1 cellular context compared by ENCODE assay signal in the genomic region with DNA sequence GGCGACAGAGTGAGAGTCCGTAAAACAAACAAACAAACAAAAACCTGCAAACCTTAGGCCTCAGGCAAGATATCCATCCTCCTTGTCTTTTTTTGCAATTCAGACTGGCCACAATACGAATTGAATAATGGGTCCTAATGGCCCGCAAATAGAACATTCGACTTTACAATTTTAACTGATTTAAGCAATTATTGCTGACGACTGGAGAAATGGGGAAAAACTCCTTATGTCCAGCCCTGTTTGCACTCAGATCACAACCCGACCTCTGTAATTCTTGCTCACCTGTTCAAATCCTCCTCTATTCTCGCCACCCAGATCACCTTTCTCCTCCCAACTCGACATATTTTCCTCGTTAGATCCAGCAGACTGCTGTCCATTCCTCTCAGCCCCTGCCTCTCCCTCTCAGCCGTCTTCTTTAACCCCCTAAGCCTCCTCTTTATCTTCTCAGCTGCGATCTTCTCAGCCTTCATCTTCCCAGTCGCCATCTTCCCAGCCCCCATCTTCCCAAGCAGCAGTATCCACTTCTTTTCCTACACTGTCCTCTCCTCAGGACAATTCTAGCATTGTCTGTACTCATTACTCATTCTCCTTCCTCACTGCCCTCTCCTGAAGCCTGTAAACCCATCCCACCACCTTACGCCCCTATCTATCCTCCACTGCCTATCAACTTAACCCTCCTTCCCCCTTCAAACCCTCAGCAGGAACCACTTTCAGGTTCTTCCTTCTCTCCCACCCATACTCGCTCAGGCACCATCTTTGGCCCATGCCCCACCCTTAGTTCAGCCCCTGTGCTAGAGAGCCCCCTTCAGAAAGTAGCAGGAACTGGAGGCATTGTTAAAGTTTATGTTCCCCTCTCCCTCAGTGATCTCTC.
A peak's percentile ranks its signal among the peaks of the same experiment; 100 is the strongest.
TF ChIP-seq lines count a peak whose summit lies in the region.

No MANE protein-coding gene starts in this region.

TF ChIP-seq in K562, 482 proteins besides CTCF, POLR2A, EP300 and RAD21 (continued from another document):
- TF ChIP-seq ZNF407 (IDR thresholded peaks at IDR 0.05; ENCODE audit: low read depth) = peak; percentile 59; the same call in 1 of the 2 replicates
- TF ChIP-seq SLC30A9 (CRISPR knock-in tag; IDR thresholded peaks at IDR 0.05) = no peak
- peak; percentile 25 for TF ChIP-seq SOX6 (IDR thresholded peaks at IDR 0.05)
- TF ChIP-seq KDM2B (CRISPR knock-in tag; IDR thresholded peaks at IDR 0.05) = no peak
- 0 out of 2 replicates have a peak, but pooled peaks have one; percentile 26 for TF ChIP-seq TFAP4 (CRISPR knock-in tag; IDR thresholded peaks at IDR 0.05; ENCODE audit: borderline replicate concordance)
- no peak for TF ChIP-seq CHD1 (IDR thresholded peaks at IDR 0.05; ENCODE audit: low read length)
- peak; percentile 63 for TF ChIP-seq TAF9B (IDR thresholded peaks at IDR 0.05; ENCODE audit: partially characterized antibody)
- no peak for TF ChIP-seq ZNF589 (CRISPR knock-in tag; IDR thresholded peaks at IDR 0.05; ENCODE audit: low read depth)
- no peak for TF ChIP-seq NEUROD1 (IDR thresholded peaks at IDR 0.05; ENCODE audit: borderline replicate concordance, low read depth, low read length, partially characterized antibody)
- no peak for TF ChIP-seq SRSF1 (IDR thresholded peaks at IDR 0.05; ENCODE audit: low read depth, low read length)
- peak; percentile 74 for TF ChIP-seq SUPT5H (IDR thresholded peaks at IDR 0.05)
- TF ChIP-seq HCFC1 (IDR thresholded peaks at IDR 0.05; ENCODE audit: low read depth, low read length) = no peak
- TF ChIP-seq ZNF124 (CRISPR knock-in tag; IDR thresholded peaks at IDR 0.05) = no peak
- TF ChIP-seq CEBPG (CRISPR knock-in tag; IDR thresholded peaks at IDR 0.05) = no peak
- TF ChIP-seq CEBPG (tag; conservative IDR thresholded peaks at IDR 0.05 in 1 of 2, IDR thresholded peaks at IDR 0.05 in 1 of 2) = no peak
- peak; percentile 44 to 55; a peak in 3 of 4 replicates for TF ChIP-seq FOXK2 (conservative IDR thresholded peaks at IDR 0.05 in 1 of 2, IDR thresholded peaks at IDR 0.05 in 1 of 2; ENCODE audit: low read depth in 2 of 2)
- TF ChIP-seq PTRF (tag; IDR thresholded peaks at IDR 0.05) = no peak
- TF ChIP-seq MITF (IDR thresholded peaks at IDR 0.05) = no peak
- no peak for TF ChIP-seq DDX20 (tag; IDR thresholded peaks at IDR 0.05; ENCODE audit: low read depth)
- TF ChIP-seq SIN3B (IDR thresholded peaks at IDR 0.05; ENCODE audit: low read depth) = no peak
- no peak for TF ChIP-seq KHSRP (IDR thresholded peaks at IDR 0.05)
- TF ChIP-seq SMARCA4 (IDR thresholded peaks at IDR 0.05) = peak; percentile 64
- peak; percentile 67; the same call in 1 of the 2 replicates for TF ChIP-seq DNMT1 (IDR thresholded peaks at IDR 0.05)
- TF ChIP-seq, protein P1, sequence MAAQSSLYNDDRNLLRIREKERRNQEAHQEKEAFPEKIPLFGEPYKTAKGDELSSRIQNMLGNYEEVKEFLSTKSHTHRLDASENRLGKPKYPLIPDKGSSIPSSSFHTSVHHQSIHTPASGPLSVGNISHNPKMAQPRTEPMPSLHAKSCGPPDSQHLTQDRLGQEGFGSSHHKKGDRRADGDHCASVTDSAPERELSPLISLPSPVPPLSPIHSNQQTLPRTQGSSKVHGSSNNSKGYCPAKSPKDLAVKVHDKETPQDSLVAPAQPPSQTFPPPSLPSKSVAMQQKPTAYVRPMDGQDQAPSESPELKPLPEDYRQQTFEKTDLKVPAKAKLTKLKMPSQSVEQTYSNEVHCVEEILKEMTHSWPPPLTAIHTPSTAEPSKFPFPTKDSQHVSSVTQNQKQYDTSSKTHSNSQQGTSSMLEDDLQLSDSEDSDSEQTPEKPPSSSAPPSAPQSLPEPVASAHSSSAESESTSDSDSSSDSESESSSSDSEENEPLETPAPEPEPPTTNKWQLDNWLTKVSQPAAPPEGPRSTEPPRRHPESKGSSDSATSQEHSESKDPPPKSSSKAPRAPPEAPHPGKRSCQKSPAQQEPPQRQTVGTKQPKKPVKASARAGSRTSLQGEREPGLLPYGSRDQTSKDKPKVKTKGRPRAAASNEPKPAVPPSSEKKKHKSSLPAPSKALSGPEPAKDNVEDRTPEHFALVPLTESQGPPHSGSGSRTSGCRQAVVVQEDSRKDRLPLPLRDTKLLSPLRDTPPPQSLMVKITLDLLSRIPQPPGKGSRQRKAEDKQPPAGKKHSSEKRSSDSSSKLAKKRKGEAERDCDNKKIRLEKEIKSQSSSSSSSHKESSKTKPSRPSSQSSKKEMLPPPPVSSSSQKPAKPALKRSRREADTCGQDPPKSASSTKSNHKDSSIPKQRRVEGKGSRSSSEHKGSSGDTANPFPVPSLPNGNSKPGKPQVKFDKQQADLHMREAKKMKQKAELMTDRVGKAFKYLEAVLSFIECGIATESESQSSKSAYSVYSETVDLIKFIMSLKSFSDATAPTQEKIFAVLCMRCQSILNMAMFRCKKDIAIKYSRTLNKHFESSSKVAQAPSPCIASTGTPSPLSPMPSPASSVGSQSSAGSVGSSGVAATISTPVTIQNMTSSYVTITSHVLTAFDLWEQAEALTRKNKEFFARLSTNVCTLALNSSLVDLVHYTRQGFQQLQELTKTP (IDR thresholded peaks at IDR 0.05; ENCODE audit: low read depth in 1 of 2, partially characterized antibody in 2 of 2) = peak; percentile 57 to 61
- no peak for TF ChIP-seq ZNF174 (CRISPR knock-in tag; IDR thresholded peaks at IDR 0.05)
- TF ChIP-seq POU5F1 (IDR thresholded peaks at IDR 0.05; ENCODE audit: borderline replicate concordance, low read depth, low read length, partially characterized antibody) = no peak
- no peak for TF ChIP-seq ZNF436 (CRISPR knock-in tag; IDR thresholded peaks at IDR 0.05)
- TF ChIP-seq SP1 (CRISPR knock-in tag; IDR thresholded peaks at IDR 0.05) = no peak
- TF ChIP-seq CSDE1 (IDR thresholded peaks at IDR 0.05) = peak; percentile 60 to 75; a peak in 3 of 4 replicates
- TF ChIP-seq TAF1 (IDR thresholded peaks at IDR 0.05; ENCODE audit: control insufficient read depth, extremely low read depth, insufficient read depth, low read length, severe bottlenecking) = peak; percentile 52
- TF ChIP-seq BACH1 (tag; IDR thresholded peaks at IDR 0.05) = no peak
- TF ChIP-seq TAL1 (IDR thresholded peaks at IDR 0.05) = no peak
- no peak for TF ChIP-seq MCM3 (IDR thresholded peaks at IDR 0.05)
- no peak for TF ChIP-seq ZNF717 (CRISPR knock-in tag; IDR thresholded peaks at IDR 0.05)
- TF ChIP-seq ZNF511 (CRISPR knock-in tag; IDR thresholded peaks at IDR 0.05) = no peak; the same call in 1 of the 2 replicates
- no peak for TF ChIP-seq IRF2 (CRISPR knock-in tag; IDR thresholded peaks at IDR 0.05)
- TF ChIP-seq RBM22 (IDR thresholded peaks at IDR 0.05; ENCODE audit: low read depth, low read length, poor library complexity, severe bottlenecking) = no peak
- TF ChIP-seq, protein P2, sequence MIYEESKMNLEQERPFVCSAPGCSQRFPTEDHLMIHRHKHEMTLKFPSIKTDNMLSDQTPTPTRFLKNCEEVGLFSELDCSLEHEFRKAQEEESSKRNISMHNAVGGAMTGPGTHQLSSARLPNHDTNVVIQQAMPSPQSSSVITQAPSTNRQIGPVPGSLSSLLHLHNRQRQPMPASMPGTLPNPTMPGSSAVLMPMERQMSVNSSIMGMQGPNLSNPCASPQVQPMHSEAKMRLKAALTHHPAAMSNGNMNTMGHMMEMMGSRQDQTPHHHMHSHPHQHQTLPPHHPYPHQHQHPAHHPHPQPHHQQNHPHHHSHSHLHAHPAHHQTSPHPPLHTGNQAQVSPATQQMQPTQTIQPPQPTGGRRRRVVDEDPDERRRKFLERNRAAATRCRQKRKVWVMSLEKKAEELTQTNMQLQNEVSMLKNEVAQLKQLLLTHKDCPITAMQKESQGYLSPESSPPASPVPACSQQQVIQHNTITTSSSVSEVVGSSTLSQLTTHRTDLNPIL (CRISPR knock-in tag; IDR thresholded peaks at IDR 0.05) = no peak
- TF ChIP-seq, protein P3, sequence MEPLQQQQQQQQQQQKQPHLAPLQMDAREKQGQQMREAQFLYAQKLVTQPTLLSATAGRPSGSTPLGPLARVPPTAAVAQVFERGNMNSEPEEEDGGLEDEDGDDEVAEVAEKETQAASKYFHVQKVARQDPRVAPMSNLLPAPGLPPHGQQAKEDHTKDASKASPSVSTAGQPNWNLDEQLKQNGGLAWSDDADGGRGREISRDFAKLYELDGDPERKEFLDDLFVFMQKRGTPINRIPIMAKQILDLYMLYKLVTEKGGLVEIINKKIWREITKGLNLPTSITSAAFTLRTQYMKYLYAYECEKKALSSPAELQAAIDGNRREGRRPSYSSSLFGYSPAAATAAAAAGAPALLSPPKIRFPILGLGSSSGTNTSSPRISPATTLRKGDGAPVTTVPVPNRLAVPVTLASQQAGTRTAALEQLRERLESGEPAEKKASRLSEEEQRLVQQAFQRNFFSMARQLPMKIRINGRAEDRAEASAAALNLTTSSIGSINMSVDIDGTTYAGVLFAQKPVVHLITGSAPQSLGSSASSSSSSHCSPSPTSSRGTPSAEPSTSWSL (CRISPR knock-in tag; IDR thresholded peaks at IDR 0.05; ENCODE audit: borderline replicate concordance) = no peak
- no peak for TF ChIP-seq GTF2E2 (tag; IDR thresholded peaks at IDR 0.05)
- no peak for TF ChIP-seq ZNF311 (CRISPR knock-in tag; IDR thresholded peaks at IDR 0.05)
- TF ChIP-seq SRSF9 (IDR thresholded peaks at IDR 0.05; ENCODE audit: borderline replicate concordance, low read depth, low read length) = no peak
TF ChIP-seq in K562: peak in this region for 96.
